Comparison of ENCODE assay signal across 28 cellular contexts in the genomic region with DNA sequence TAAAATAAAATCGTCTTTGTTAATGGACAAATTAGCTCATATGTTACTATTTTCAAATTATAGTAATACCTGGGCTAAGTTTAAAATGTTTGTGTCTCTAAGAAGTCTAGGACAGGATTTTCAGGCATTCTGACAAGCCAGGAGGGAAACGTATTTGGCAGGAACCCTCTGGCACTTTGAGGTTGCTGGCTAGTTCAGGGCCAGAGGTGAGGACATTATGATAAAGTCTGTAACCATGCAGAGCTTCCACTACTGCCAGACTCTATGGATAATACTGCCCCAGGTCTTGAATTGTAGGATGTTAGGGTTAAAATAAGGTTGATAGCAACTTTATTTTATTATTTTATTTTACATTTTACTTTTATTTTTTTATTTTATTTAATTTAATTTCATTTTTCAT.
"Had no signal": no experiment of that assay in that cellular context is flagged by ENCODE, and none has a peak within 500 bp of the region (broad histone marks: within the 10 kb centered on the region; RNA-seq: fewer than 3 reads in every experiment).

No MANE protein-coding gene starts in this region.

- H3K4me3 ChIP-seq: coronary artery, dorsolateral prefrontal cortex, esophagus muscularis mucosa, gastrocnemius medialis had no signal

- H3K27ac Mint-ChIP-seq: activated CD4-positive, alpha-beta memory T cell treated with anti-CD3 and anti-CD28 coated beads, Interleukin-2, amount 10 ng/mL, durations not matched to agents 7 days and 5 days; activated CD4-positive, alpha-beta T cell treated with anti-CD3 and anti-CD28 coated beads, Interleukin-2, amount 10 ng/mL, durations not matched to agents 7 days and 5 days; activated naive CD4-positive, alpha-beta T cell treated with anti-CD3 and anti-CD28 coated beads, Interleukin-2, amount 10 ng/mL, durations not matched to agents 7 days and 5 days; activated naive CD4-positive, alpha-beta T cell treated with anti-CD3 and anti-CD28 coated beads, Interleukin-2, amount 50 U/mL, for 72 hours; activated naive CD8-positive, alpha-beta T cell treated with anti-CD3 and anti-CD28 coated beads, Interleukin-2, amount 10 ng/mL, durations not matched to agents 7 days and 5 days; activated T-cell treated with anti-CD3 and anti-CD28 coated beads, Interleukin-2, amount 50 U/mL, for 24 hours; activated T-cell treated with anti-CD3 and anti-CD28 coated beads, Interleukin-2, amount 50 U/mL, for 72 hours; dendritic cell treated with granulocyte-macrophage colony-stimulating factor and Interleukin-4, amounts not matched to agents 40 ng/mL and 50 ng/mL, for 4 days had no signal

- H3K4me3 Mint-ChIP-seq: activated CD4-positive, alpha-beta memory T cell treated with anti-CD3 and anti-CD28 coated beads, Interleukin-2, amount 10 ng/mL, durations not matched to agents 7 days and 5 days; activated CD4-positive, alpha-beta T cell treated with anti-CD3 and anti-CD28 coated beads, Interleukin-2, amount 10 ng/mL, durations not matched to agents 7 days and 5 days; activated naive CD4-positive, alpha-beta T cell treated with anti-CD3 and anti-CD28 coated beads, Interleukin-2, amount 10 ng/mL, durations not matched to agents 7 days and 5 days; activated naive CD8-positive, alpha-beta T cell treated with anti-CD3 and anti-CD28 coated beads, Interleukin-2, amount 10 ng/mL, durations not matched to agents 7 days and 5 days; activated T-cell treated with anti-CD3 and anti-CD28 coated beads, Interleukin-2, amount 50 U/mL, for 24 hours; activated T-cell treated with anti-CD3 and anti-CD28 coated beads, Interleukin-2, amount 50 U/mL, for 72 hours; central memory CD8-positive, alpha-beta T cell; dendritic cell treated with granulocyte-macrophage colony-stimulating factor and Interleukin-4, amounts not matched to agents 40 ng/mL and 50 ng/mL, for 4 days had no signal

- DNase-seq: activated CD4-positive, alpha-beta memory T cell treated with anti-CD3 and anti-CD28 coated beads, Interleukin-2, amount 10 ng/mL, durations not matched to agents 7 days and 5 days; activated CD4-positive, alpha-beta T cell treated with anti-CD3 and anti-CD28 coated beads for 1 hour; activated CD4-positive, alpha-beta T cell treated with anti-CD3 and anti-CD28 coated beads for 4 hours; activated CD4-positive, alpha-beta T cell treated with anti-CD3 and anti-CD28 coated beads, Interleukin-2, amount 10 ng/mL, durations not matched to agents 7 days and 5 days; activated CD4-positive, alpha-beta T cell treated with anti-CD3 and anti-CD28 coated beads, Interleukin-2, amount 50 U/mL, for 4 hours; activated CD8-positive, alpha-beta memory T cell treated with anti-CD3 and anti-CD28 coated beads, Interleukin-2, amount 50 U/mL, for 48 hours; activated gamma-delta T cell; activated naive CD4-positive, alpha-beta T cell; activated naive CD4-positive, alpha-beta T cell treated with anti-CD3 and anti-CD28 coated beads, Interleukin-2, amount 10 ng/mL, durations not matched to agents 7 days and 5 days; activated naive CD8-positive, alpha-beta T cell treated with anti-CD3 and anti-CD28 coated beads, Interleukin-2, amount 10 ng/mL, durations not matched to agents 7 days and 5 days; activated T-cell treated with anti-CD3 and anti-CD28 coated beads for 4 hours; activated T-cell treated with anti-CD3 and anti-CD28 coated beads, Interleukin-2, amount 50 U/mL, for 24 hours; activated T-cell treated with anti-CD3 and anti-CD28 coated beads, Interleukin-2, amount 50 U/mL, for 72 hours; amniotic stem cell; anterior cingulate cortex; brain microvascular endothelial cell; dorsolateral prefrontal cortex; effector memory CD4-positive, alpha-beta T cell; erythroblast; foreskin keratinocyte; gastrocnemius medialis; glutamatergic neuron; T-helper 2 cell had no signal

- H3K27me3 Mint-ChIP-seq: activated CD4-positive, alpha-beta memory T cell treated with anti-CD3 and anti-CD28 coated beads, Interleukin-2, amount 10 ng/mL, durations not matched to agents 7 days and 5 days; activated CD4-positive, alpha-beta T cell treated with anti-CD3 and anti-CD28 coated beads, Interleukin-2, amount 10 ng/mL, durations not matched to agents 7 days and 5 days; activated naive CD4-positive, alpha-beta T cell treated with anti-CD3 and anti-CD28 coated beads, Interleukin-2, amount 10 ng/mL, durations not matched to agents 7 days and 5 days; activated naive CD8-positive, alpha-beta T cell treated with anti-CD3 and anti-CD28 coated beads, Interleukin-2, amount 10 ng/mL, durations not matched to agents 7 days and 5 days; activated T-cell treated with anti-CD3 and anti-CD28 coated beads, Interleukin-2, amount 50 U/mL, for 24 hours; central memory CD8-positive, alpha-beta T cell; dendritic cell treated with granulocyte-macrophage colony-stimulating factor and Interleukin-4, amounts not matched to agents 40 ng/mL and 50 ng/mL, for 4 days had no signal

- H3K27me3 ChIP-seq: brain microvascular endothelial cell, dorsolateral prefrontal cortex, esophagus muscularis mucosa, foreskin keratinocyte, gastrocnemius medialis had no signal

- H3K36me3 ChIP-seq: esophagus muscularis mucosa, gastrocnemius medialis had no signal

- H3K9me3 ChIP-seq: gastrocnemius medialis had no signal

- ATAC-seq: activated naive CD4-positive, alpha-beta T cell treated with anti-CD3 and anti-CD28 coated beads, Interleukin-2, amount 50 U/mL, for 72 hours; activated T-cell treated with anti-CD3 and anti-CD28 coated beads, Interleukin-2, amount 50 U/mL, for 72 hours; foreskin keratinocyte; gastrocnemius medialis had no signal

- H3K4me1 ChIP-seq: foreskin keratinocyte, gastrocnemius medialis had no signal

- H3K27ac ChIP-seq: brain microvascular endothelial cell, coronary artery, dorsolateral prefrontal cortex, esophagus muscularis mucosa, foreskin keratinocyte, gastrocnemius medialis had no signal
